In the genomic region with DNA sequence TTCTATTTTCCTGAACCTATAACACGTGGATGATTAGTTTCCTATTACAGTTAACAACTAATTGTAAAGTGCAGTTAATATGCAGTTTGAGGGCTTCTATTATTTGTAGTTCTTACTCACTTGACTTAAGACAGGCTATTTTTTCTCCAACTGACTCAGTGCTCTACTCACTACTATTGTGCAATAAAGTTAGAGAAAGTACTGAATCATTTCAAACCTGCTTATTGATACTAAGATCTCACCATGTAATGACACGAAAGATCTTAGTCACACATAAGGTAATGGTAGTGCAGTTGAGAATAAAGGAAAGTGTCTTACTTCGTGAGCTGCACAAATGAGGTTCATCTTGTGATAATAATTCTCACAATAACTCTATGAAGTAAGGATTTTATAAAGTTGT, we compare ENCODE assay signal across 14 cellular contexts. TPM values are rescaled to one million over a fixed set of nuclear protein-coding genes. Genes with fewer than 3 reads are reported as not detected.
DNase-seq lines count a peak whose midpoint lies in the region; ATAC-seq, FAIRE-seq and TF ChIP-seq lines count a peak whose summit lies in the region.
"Had no signal": no experiment of that assay in that cellular context is flagged by ENCODE, and none has a peak within 500 bp of the region (broad histone marks: within the 10 kb centered on the region; RNA-seq: fewer than 3 reads in every experiment).

No MANE protein-coding gene starts in this region.

- no peak overlapping the region for H3K27ac ChIP-seq in HepG2 (ENCODE audit: extremely low read length, insufficient read depth, low read length)
- H3K27ac ChIP-seq: ascending aorta had no signal

- H3K9me3 ChIP-seq in HepG2 (ENCODE audit: low read length), result no peaks in the 10 kb centered on the region

- no peak for TF ChIP-seq POLR2A in HepG2 (IDR thresholded peaks at IDR 0.05; ENCODE audit: insufficient read depth in 1 of 2, low read depth in 2 of 2, low read length in 2 of 2)

- H3K79me2 ChIP-seq in HepG2 (ENCODE audit: insufficient read depth, low read length), result no peaks in the 10 kb centered on the region

- no peak overlapping the region for H3K9ac ChIP-seq in HepG2 (ENCODE audit: insufficient read depth, low read depth, low read length)

- no peak for TF ChIP-seq EP300 in HepG2 (IDR thresholded peaks at IDR 0.05; ENCODE audit: low read depth in 2 of 2, low read length in 2 of 2)
- TF ChIP-seq EP300 in HepG2 (CRISPR knock-in tag; IDR thresholded peaks at IDR 0.05; ENCODE audit: borderline replicate concordance), result no peak

- H3K36me3 ChIP-seq in HepG2 (replicated peaks in 1 of 2; ENCODE audit: control insufficient read depth in 1 of 2, insufficient read depth in 2 of 2, low read length in 2 of 2), result no peaks in the 10 kb centered on the region
- H3K36me3 ChIP-seq: ascending aorta had no signal

- H2AFZ ChIP-seq in HepG2 (ENCODE audit: low read length), result no peak overlapping the region

- intact Hi-C loops in HepG2 (cut with micrococcal nuclease; ENCODE audit: unreplicated experiment), result no loop called here

- H3K36me3 Mint-ChIP-seq in activated T-helper 17 cell treated with anti-CD3 and anti-CD28 coated beads, Interleukin-2, amount 50 U/mL, for 72 hours (ENCODE audit: low read depth), result no peaks in the 10 kb centered on the region

- TF ChIP-seq RAD21 in HepG2 (CRISPR knock-in tag; IDR thresholded peaks at IDR 0.05), result no peak

- BruUV-seq in HepG2 (replicated peaks; lab: Mats Ljungman, UMichigan), result no TSS peak

- DNase-seq in ELR (ENCODE audit: low read depth), result peak; percentile 90
- no peak for DNase-seq in HepG2 (ENCODE audit: low spot score)
- no peak for DNase-seq in OCI-M2 (lab: John Stamatoyannopoulos, UW; ENCODE audit: unreplicated experiment)
- DNase-seq: activated CD4-positive, alpha-beta T cell treated with anti-CD3 and anti-CD28 coated beads for 1 hour; hypothalamus; nephron progenitor cell; stimulated activated CD4-positive, alpha-beta T cell treated with anti-CD3 and anti-CD28 coated beads, Interleukin-4, amount 100 ng/mL, for 24 hours had no signal

- H3K9me3 Mint-ChIP-seq in activated T-helper 17 cell treated with anti-CD3 and anti-CD28 coated beads, Interleukin-2, amount 50 U/mL, for 72 hours, result peaks cover 4% of the 10 kb centered on the region

- ATAC-seq in HG02884 (IDR thresholded peaks at IDR 0.05; ENCODE audit: unreplicated experiment) (peak; percentile 94), HepG2 (no peak), HG02870 (IDR thresholded peaks at IDR 0.05; ENCODE audit: unreplicated experiment) (no peak), GM19328 (IDR thresholded peaks at IDR 0.05; ENCODE audit: unreplicated experiment) (no peak), GM21825 (IDR thresholded peaks at IDR 0.05; ENCODE audit: unreplicated experiment) (no peak)
- peak; percentile 98 for ATAC-seq in activated T-helper 17 cell treated with anti-CD3 and anti-CD28 coated beads, Interleukin-2, amount 50 U/mL, for 72 hours (replicated peaks)

- H3K4me2 ChIP-seq in HepG2 (ENCODE audit: low read depth, low read length), result no peak overlapping the region

- no peak overlapping the region for H3K27ac Mint-ChIP-seq in activated T-helper 17 cell treated with anti-CD3 and anti-CD28 coated beads, Interleukin-2, amount 50 U/mL, for 72 hours
- H3K27ac Mint-ChIP-seq: nephron progenitor cell had no signal

- H3K4me1 ChIP-seq in HepG2 (ENCODE audit: insufficient read depth, low read length), result no peaks in the 10 kb centered on the region
- H3K4me1 ChIP-seq: ascending aorta had no signal

- CTCF ChIA-PET in HepG2 (lab: Yijun Ruan, JAX; ENCODE audit: low intra/inter-chr PET ratio, low total read pairs), result no interaction called here

- peaks cover 7% of the 10 kb centered on the region for H3K4me1 Mint-ChIP-seq in activated T-helper 17 cell treated with anti-CD3 and anti-CD28 coated beads, Interleukin-2, amount 50 U/mL, for 72 hours
- H3K4me1 Mint-ChIP-seq: nephron progenitor cell had no signal

- TF ChIP-seq CTCF in HepG2 (CRISPR knock-in tag; IDR thresholded peaks at IDR 0.05), result no peak

- FAIRE-seq in HepG2 (lab: Jason Lieb, UNC), result no peak
- FAIRE-seq: HTR-8/SVneo had no signal

- H3K27me3 Mint-ChIP-seq in activated T-helper 17 cell treated with anti-CD3 and anti-CD28 coated beads, Interleukin-2, amount 50 U/mL, for 72 hours, result peaks cover 4% of the 10 kb centered on the region

- in situ Hi-C loops in HepG2 (cut with HindIII; ENCODE audit: extremely low pct_ligation_motif_present, low pct_unique_long_range_greater_than_20kb), result no loop called here

- POLR2A ChIA-PET in HepG2 (lab: Yijun Ruan, JAX), result no interaction called here

- H3K4me3 Mint-ChIP-seq in activated T-helper 17 cell treated with anti-CD3 and anti-CD28 coated beads, Interleukin-2, amount 50 U/mL, for 72 hours, result no peak overlapping the region
- H3K4me3 Mint-ChIP-seq: nephron progenitor cell had no signal

- H3K27me3 ChIP-seq in HepG2 (ENCODE audit: control insufficient read depth in 1 of 2, insufficient read depth in 2 of 2, low read length in 2 of 2), result no peaks in the 10 kb centered on the region
- H3K27me3 ChIP-seq: ascending aorta had no signal

- H3K4me3 ChIP-seq in HepG2 (replicated peaks in 1 of 3; ENCODE audit: insufficient read depth in 1 of 3, low read depth in 2 of 3, low read length in 3 of 3), result no peak overlapping the region
- H3K4me3 ChIP-seq: ascending aorta had no signal

- no peaks in the 10 kb centered on the region for H4K20me1 ChIP-seq in HepG2 (ENCODE audit: insufficient read depth, low read length)

- 35% methylated on average over 3 of the region's 3 CpGs for WGBS in HepG2 (ENCODE audit: low lambda C conversion rate)

TF ChIP-seq in HepG2, 621 proteins besides CTCF, POLR2A, EP300 and RAD21:
- TF ChIP-seq ZNF430 (CRISPR knock-in tag; IDR thresholded peaks at IDR 0.05) (no peak), CEBPB (IDR thresholded peaks at IDR 0.05; ENCODE audit: borderline replicate concordance, low read depth, low read length) (peak; percentile 83; the same call in 1 of the 2 replicates), HOXA5 (CRISPR knock-in tag; IDR thresholded peaks at IDR 0.05) (no peak)

RNA-seq across cellular contexts. Expression of a gene that starts 22.8 kb away (rescaled TPM):
- total RNA-seq in activated T-helper 17 cell treated with anti-CD3 and anti-CD28 coated beads, Interleukin-2, amount 50 U/mL, for 72 hours, result 100 to 1,000 TPM in 1 of 2 donors, 10 to 100 TPM in 1; 75.7 to 108 TPM
- total RNA-seq in HepG2 (2016; rRNA removed; fragmentation: Illumina TruSeq; extraction: Trizol), result 80.7 and 158 TPM in 2 replicates
- total RNA-seq in HepG2 (2016; cell fraction: cytosol; rRNA removed; fragmentation: Illumina TruSeq; extraction: Trizol; ENCODE audit: low read depth), result 19.7 and 23.5 TPM in 2 replicates
- total RNA-seq in HepG2 (2016; cell fraction: insoluble cytoplasmic fraction; rRNA removed; fragmentation: Illumina TruSeq; extraction: Trizol), result 78.9 and 158 TPM in 2 replicates
- 28.8 and 29.1 TPM in 2 replicates for total RNA-seq in HepG2 (2016; cell fraction: membrane; rRNA removed; fragmentation: Illumina TruSeq; extraction: Trizol)
- total RNA-seq in HepG2 (2016; cell fraction: nucleus; rRNA removed; fragmentation: Illumina TruSeq; extraction: Trizol), result 139 and 183 TPM in 2 replicates
- polyA plus RNA-seq in HepG2 (2011; rRNA removed), result 285 and 373 TPM in 2 replicates
- 119 and 216 TPM in 2 replicates for polyA plus RNA-seq in HepG2 (2011; cell fraction: cytosol; rRNA removed)
- polyA plus RNA-seq in HepG2 (2011; cell fraction: nucleus; rRNA removed), result 51.2 and 79.9 TPM in 2 replicates
- polyA plus RNA-seq in HepG2 (2012), result 312 and 366 TPM in 2 replicates
- 32.7 and 38.7 TPM in 2 replicates for polyA plus RNA-seq in HepG2 (2016; cell fraction: cytosol; fragmentation: Illumina TruSeq; extraction: Trizol; ENCODE audit: low read depth)
- 145 and 159 TPM in 2 replicates for polyA plus RNA-seq in HepG2 (2016; cell fraction: insoluble cytoplasmic fraction; fragmentation: Illumina TruSeq; extraction: Trizol; ENCODE audit: low read depth)
- 44.0 and 47.1 TPM in 2 replicates for polyA plus RNA-seq in HepG2 (2016; cell fraction: membrane; fragmentation: Illumina TruSeq; extraction: Trizol; ENCODE audit: low read depth)
- polyA plus RNA-seq in HepG2 (2016; cell fraction: nucleus; fragmentation: Illumina TruSeq; extraction: Trizol; ENCODE audit: insufficient read depth, low read depth), result 391 and 415 TPM in 2 replicates
- 16.4 and 36.7 TPM in 2 replicates for polyA minus RNA-seq in HepG2 (2011; rRNA and poly(A)+ RNA removed; ENCODE audit: low replicate concordance)
- 139 and 194 TPM in 2 replicates for polyA minus RNA-seq in HepG2 (2011; cell fraction: cytosol; rRNA and poly(A)+ RNA removed)
- 29.0 and 53.7 TPM in 2 replicates for polyA minus RNA-seq in HepG2 (2011; cell fraction: nucleus; rRNA and poly(A)+ RNA removed)

Comparison
In these comparisons a context has a peak if more than half of its experiments do, and no peak if none do; other contexts are left out.
1. ATAC-seq: peak in HG02884 (single experiment) and activated T-helper 17 cell treated with anti-CD3 and anti-CD28 coated beads, Interleukin-2, amount 50 U/mL, for 72 hours (single experiment); none in HepG2 (single experiment), HG02870 (single experiment), GM19328 (single experiment) and GM21825 (single experiment).